35 cellular contexts compared by ENCODE assay signal in the genomic region with DNA sequence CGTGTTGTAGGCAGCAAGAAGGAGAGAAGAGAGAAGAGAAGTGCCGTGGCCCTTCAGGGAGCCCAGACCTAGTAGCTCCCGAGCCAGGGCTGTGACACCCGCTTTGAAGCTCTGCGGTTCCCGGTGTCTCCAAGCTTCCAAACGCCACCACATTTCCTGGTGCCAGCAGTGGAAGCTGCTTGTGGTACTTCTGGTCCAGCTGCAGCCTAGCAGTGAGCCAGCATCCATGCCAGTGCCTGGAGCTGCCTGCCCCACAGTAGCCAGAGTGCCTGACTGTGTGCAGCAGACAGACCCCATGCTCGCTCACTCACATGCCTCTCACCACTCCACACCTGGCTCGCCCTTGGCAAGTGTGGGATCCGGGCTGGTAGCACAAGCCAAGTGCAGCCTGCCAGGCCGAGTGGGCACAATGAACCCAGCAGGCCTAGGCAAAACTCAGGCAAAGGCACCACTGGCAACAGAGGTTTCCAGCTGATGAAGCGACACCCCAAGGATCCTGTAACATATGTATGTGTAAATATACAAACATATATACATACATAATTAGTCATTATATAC.
"Had no signal": no experiment of that assay in that cellular context is flagged by ENCODE, and none has a peak within 500 bp of the region (broad histone marks: within the 10 kb centered on the region; RNA-seq: fewer than 3 reads in every experiment).

No MANE protein-coding gene starts in this region.

- H3K27ac Mint-ChIP-seq: activated B cell treated with CpG ODN at 0.5 μM for 24 hours; activated CD4-positive, alpha-beta memory T cell treated with anti-CD3 and anti-CD28 coated beads for 36 hours; activated naive CD4-positive, alpha-beta T cell treated with anti-CD3 and anti-CD28 coated beads for 36 hours; activated naive CD4-positive, alpha-beta T cell treated with anti-CD3 and anti-CD28 coated beads, Interleukin-2, amount 50 U/mL, for 72 hours; activated T-helper 1 cell treated with anti-CD3 and anti-CD28 coated beads, Interleukin-12 subunit alpha, Interleukin-12 subunit beta, Interleukin-2, Interleukin-4 antibody, amounts not matched to agents 30 ng/mL and 10 ng/mL and 1 ng/mL, durations not matched to agents 14 hours and 24 hours and 36 hours had no signal

- H3K27me3 ChIP-seq: adrenal gland, body of pancreas, breast epithelium had no signal

- DNase-seq: activated B cell treated with CpG ODN at 0.5 μM for 24 hours; activated CD4-positive, alpha-beta memory T cell treated with anti-CD3 and anti-CD28 coated beads for 36 hours; activated CD4-positive, alpha-beta T cell treated with anti-CD3 and anti-CD28 coated beads for 4 hours; activated CD4-positive, alpha-beta T cell treated with anti-CD3 and anti-CD28 coated beads, Interleukin-2, amount 50 U/mL, for 1 hour; activated CD4-positive, CD25-positive, alpha-beta regulatory T cell treated with anti-CD3 and anti-CD28 coated beads, Interleukin-2, amount 50 U/mL, for 72 hours; activated CD8-positive, alpha-beta memory T cell treated with anti-CD3 and anti-CD28 coated beads, Interleukin-2, amount 50 U/mL, for 4 hours; activated gamma-delta T cell treated with Interleukin-2 at 50 U/mL for 16 hours; activated naive CD4-positive, alpha-beta T cell treated with anti-CD3 and anti-CD28 coated beads for 36 hours; activated T-cell treated with anti-CD3 and anti-CD28 coated beads for 4 hours; activated T-cell treated with anti-CD3 and anti-CD28 coated beads, Interleukin-2, amount 50 U/mL, for 4 hours; adrenal gland; body of pancreas; MM.1S; MV-4-11; NCI-H1092; NCI-H1436 treated with DMSO at 0.1 percent for 48 hours; NCI-H1694 treated with DMSO at 0.1 percent for 48 hours; NCI-H2029; NCI-H345; NCI-H526; NCI-H748 treated with DMSO at 0.1 percent for 48 hours; NK-92 treated with Interleukin-12 subunit alpha and Interleukin-12 subunit beta, amount 100 ng/mL, for 24 hours; PC-9; Right ventricle myocardium superior; SW 1271; T-helper 1 cell; T-helper 2 cell; T-helper 9 cell had no signal

- H3K4me3 ChIP-seq: adrenal gland, body of pancreas, breast epithelium, PC-9 had no signal

- FAIRE-seq: astrocyte, RCC 7860 had no signal

- H3K36me3 ChIP-seq: adrenal gland, breast epithelium had no signal

- H3K36me3 Mint-ChIP-seq: activated CD4-positive, alpha-beta memory T cell treated with anti-CD3 and anti-CD28 coated beads for 36 hours had no signal

- H3K9me3 Mint-ChIP-seq: activated B cell treated with CpG ODN at 0.5 μM for 24 hours; activated CD4-positive, alpha-beta memory T cell treated with anti-CD3 and anti-CD28 coated beads for 36 hours; activated naive CD4-positive, alpha-beta T cell treated with anti-CD3 and anti-CD28 coated beads for 36 hours; activated naive CD4-positive, alpha-beta T cell treated with anti-CD3 and anti-CD28 coated beads, Interleukin-2, amount 50 U/mL, for 72 hours; activated T-cell treated with anti-CD3 and anti-CD28 coated beads, Interleukin-2, amount 50 U/mL, for 4 hours; activated T-helper 1 cell treated with anti-CD3 and anti-CD28 coated beads, Interleukin-12 subunit alpha, Interleukin-12 subunit beta, Interleukin-2, Interleukin-4 antibody, amounts not matched to agents 30 ng/mL and 10 ng/mL and 1 ng/mL, durations not matched to agents 14 hours and 24 hours and 36 hours had no signal

- H3K4me3 Mint-ChIP-seq: activated B cell treated with CpG ODN at 0.5 μM for 24 hours; activated CD4-positive, alpha-beta memory T cell treated with anti-CD3 and anti-CD28 coated beads for 36 hours; activated naive CD4-positive, alpha-beta T cell treated with anti-CD3 and anti-CD28 coated beads for 36 hours; activated T-cell treated with anti-CD3 and anti-CD28 coated beads, Interleukin-2, amount 50 U/mL, for 4 hours; activated T-helper 1 cell treated with anti-CD3 and anti-CD28 coated beads, Interleukin-12 subunit alpha, Interleukin-12 subunit beta, Interleukin-2, Interleukin-4 antibody, amounts not matched to agents 30 ng/mL and 10 ng/mL and 1 ng/mL, durations not matched to agents 14 hours and 24 hours and 36 hours had no signal

- H3K4me2 ChIP-seq: PC-9 had no signal

- H3K4me1 ChIP-seq: adrenal gland, body of pancreas, breast epithelium had no signal

- H2AFZ ChIP-seq: PC-9 had no signal

- H3K27ac ChIP-seq: adrenal gland, body of pancreas, breast epithelium, PC-9, RWPE1, VCaP had no signal

- ATAC-seq: activated naive CD4-positive, alpha-beta T cell treated with anti-CD3 and anti-CD28 coated beads, Interleukin-2, amount 50 U/mL, for 72 hours; body of pancreas had no signal

- H3K4me1 Mint-ChIP-seq: activated B cell treated with CpG ODN at 0.5 μM for 24 hours had no signal

- H3K27me3 Mint-ChIP-seq: activated B cell treated with CpG ODN at 0.5 μM for 24 hours; activated CD4-positive, alpha-beta memory T cell treated with anti-CD3 and anti-CD28 coated beads for 36 hours had no signal

- H3K9me3 ChIP-seq: adrenal gland, body of pancreas, breast epithelium had no signal
